8 cellular contexts compared by ENCODE assay signal in the genomic region with DNA sequence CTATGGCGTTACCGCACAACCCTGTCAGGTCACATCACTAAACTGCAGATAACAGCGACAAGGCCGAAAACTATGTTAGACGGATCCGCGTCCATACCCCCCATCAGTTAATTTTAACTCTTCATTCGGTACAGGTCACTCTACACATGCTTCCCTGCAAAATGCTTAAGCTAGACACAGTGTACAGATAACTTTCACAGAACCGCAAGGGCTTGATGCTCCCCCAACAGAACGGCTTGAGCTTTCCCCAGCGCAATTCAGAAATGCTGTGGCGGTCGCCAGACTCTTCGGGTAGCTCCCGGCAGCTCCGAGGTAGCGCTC. TPM values are rescaled to one million over a fixed set of nuclear protein-coding genes. Genes with fewer than 3 reads are reported as not detected.
A peak's percentile ranks its signal among the peaks of the same experiment; 100 is the strongest.
DNase-seq lines count a peak whose midpoint lies in the region; ATAC-seq, FAIRE-seq and TF ChIP-seq lines count a peak whose summit lies in the region.

No MANE protein-coding gene starts in this region.

- no peaks in the 10 kb centered on the region for H3K27me3 Mint-ChIP-seq in dendritic cell treated with granulocyte-macrophage colony-stimulating factor and Interleukin-4, amounts not matched to agents 40 ng/mL and 50 ng/mL, for 4 days
- H3K27me3 Mint-ChIP-seq in naive thymus-derived CD4-positive, alpha-beta T cell, result peaks cover 0 to 5% (median 0%) of the 10 kb centered on the region in 5 donors

- CTCF ChIA-PET in naive thymus-derived CD4-positive, alpha-beta T cell (lab: Charles Lee), result interaction anchor here (1.1 to 6.4 kb wide), 2 partner anchors 50 to 426 kb away, joined by 5 to 60 read pairs; no protein-coding TSS in a partner anchor

- H3K9me3 Mint-ChIP-seq in dendritic cell treated with granulocyte-macrophage colony-stimulating factor and Interleukin-4, amounts not matched to agents 40 ng/mL and 50 ng/mL, for 4 days, result no peaks in the 10 kb centered on the region
- H3K9me3 Mint-ChIP-seq in naive thymus-derived CD4-positive, alpha-beta T cell, result no peaks in the 10 kb centered on the region

- POLR2A ChIA-PET in naive thymus-derived CD4-positive, alpha-beta T cell (lab: Charles Lee), result interaction anchor here (1.0 kb wide), 1 partner anchor 8 kb away, joined by 5 read pairs; no protein-coding TSS in a partner anchor

- TF ChIP-seq CTCF in D721Med (IDR thresholded peaks at IDR 0.05; ENCODE audit: insufficient read depth, missing control alignments), result no peak

- no peaks in the 10 kb centered on the region for H3K27me3 ChIP-seq in MG63
- H3K27me3 ChIP-seq in naive thymus-derived CD4-positive, alpha-beta T cell (ENCODE audit: control insufficient read depth in 2 of 2, insufficient read depth in 2 of 2, low read length in 2 of 2), result no peaks in the 10 kb centered on the region

- H3K9me3 ChIP-seq in MG63, result no peaks in the 10 kb centered on the region
- no peaks in the 10 kb centered on the region for H3K9me3 ChIP-seq in naive thymus-derived CD4-positive, alpha-beta T cell (ENCODE audit: control insufficient read depth in 2 of 3, low read length in 3 of 3)

- intact Hi-C loops in dendritic cell treated with granulocyte-macrophage colony-stimulating factor and Interleukin-4, amounts not matched to agents 40 ng/mL and 50 ng/mL, for 4 days (cut with micrococcal nuclease), result loop anchor here (5.0 to 10.0 kb wide), 2 partner anchors 144 to 482 kb away; no protein-coding TSS in a partner anchor
- intact Hi-C loops in naive thymus-derived CD4-positive, alpha-beta T cell (cut with micrococcal nuclease), result loop anchor here (1.0 to 10.0 kb wide), 11 partner anchors 121 to 1492 kb away; partner anchors contain the start of genes NPC1 (in 2 of the 2), RMC1 (in 2 of the 2), IMPACT (in 1 of the 2) and RIOK3 (in 1 of the 2)

- H3K36me3 ChIP-seq in MG63, result peaks cover 3% of the 10 kb centered on the region
- no peaks in the 10 kb centered on the region for H3K36me3 ChIP-seq in naive thymus-derived CD4-positive, alpha-beta T cell (ENCODE audit: control insufficient read depth in 2 of 3, insufficient read depth in 3 of 3, low read length in 3 of 3)

- ATAC-seq in GM18508 (IDR thresholded peaks at IDR 0.05; ENCODE audit: insufficient read depth, unreplicated experiment), result peak; percentile 20
- ATAC-seq in naive thymus-derived CD4-positive, alpha-beta T cell, result no peak

- H3K4me1 ChIP-seq in naive thymus-derived CD4-positive, alpha-beta T cell (ENCODE audit: control insufficient read depth in 2 of 2, insufficient read depth in 2 of 2, low read length in 2 of 2), result no peaks in the 10 kb centered on the region

- no peak for FAIRE-seq in D721Med (lab: Jason Lieb, UNC)

- H3K27ac Mint-ChIP-seq in dendritic cell treated with granulocyte-macrophage colony-stimulating factor and Interleukin-4, amounts not matched to agents 40 ng/mL and 50 ng/mL, for 4 days, result peak overlapping the region; percentile 95
- H3K27ac Mint-ChIP-seq in naive thymus-derived CD4-positive, alpha-beta T cell, result peak overlapping the region in 8 of 9 donors; percentile 9 to 92 (median 76)

- peaks cover 11% of the 10 kb centered on the region for H3K4me1 Mint-ChIP-seq in dendritic cell treated with granulocyte-macrophage colony-stimulating factor and Interleukin-4, amounts not matched to agents 40 ng/mL and 50 ng/mL, for 4 days (ENCODE audit: low read depth)
- H3K4me1 Mint-ChIP-seq in naive thymus-derived CD4-positive, alpha-beta T cell, result peaks cover 7 to 34% (median 12%) of the 10 kb centered on the region in 7 donors

- peak overlapping the region; percentile 83 for H3K4me3 ChIP-seq in MG63
- peak overlapping the region; percentile 92 for H3K4me3 ChIP-seq in naive thymus-derived CD4-positive, alpha-beta T cell (ENCODE audit: low read length)

- H3K36me3 Mint-ChIP-seq in dendritic cell treated with granulocyte-macrophage colony-stimulating factor and Interleukin-4, amounts not matched to agents 40 ng/mL and 50 ng/mL, for 4 days (ENCODE audit: low read depth), result peaks cover 8% of the 10 kb centered on the region
- H3K36me3 Mint-ChIP-seq in naive thymus-derived CD4-positive, alpha-beta T cell, result peaks cover 0 to 2% (median 0%) of the 10 kb centered on the region in 5 donors

- H3K27ac ChIP-seq in naive thymus-derived CD4-positive, alpha-beta T cell (ENCODE audit: low read depth, low read length), result peak overlapping the region; percentile 86

- peak overlapping the region; percentile 91 for H3K4me3 Mint-ChIP-seq in dendritic cell treated with granulocyte-macrophage colony-stimulating factor and Interleukin-4, amounts not matched to agents 40 ng/mL and 50 ng/mL, for 4 days
- H3K4me3 Mint-ChIP-seq in naive thymus-derived CD4-positive, alpha-beta T cell, result peak overlapping the region; percentile 84 to 95 (median 90)

- peak; percentile 6 for DNase-seq in H4 (ENCODE audit: low spot score)
- no peak for DNase-seq in MG63
- no peak for DNase-seq in naive thymus-derived CD4-positive, alpha-beta T cell
- DNase-seq in UCSD-AML1 (lab: John Stamatoyannopoulos, UW; ENCODE audit: unreplicated experiment), result no peak
- no peak for DNase-seq in germinal center (ENCODE audit: low spot score)
- no peak for DNase-seq in D721Med (ENCODE audit: insufficient read length, low spot score)

RNA-seq across cellular contexts. Expression of gene RBBP8, which starts 0.3 kb away (rescaled TPM):
- total RNA-seq in H4 (2014; rRNA removed; shearing (Covaris generic)), result 38.6 and 59.9 TPM in 2 replicates
- total RNA-seq in MG63 (2014; rRNA removed; shearing (Covaris generic); ENCODE audit: low replicate concordance), result 19.4 and 27.7 TPM in 2 replicates
- 10 to 100 TPM in 1 of 5 experiments, 1 to 10 TPM in 4; 1.5 to 55.8 (median 2.5) TPM for total RNA-seq in naive thymus-derived CD4-positive, alpha-beta T cell
- 1 to 10 TPM in 1 of 2 donors, under 1 TPM in 1; 0.59 to 1.3 TPM for polyA plus RNA-seq in naive thymus-derived CD4-positive, alpha-beta T cell
